Comparison of ENCODE assay signal across 8 cellular contexts in the genomic region with DNA sequence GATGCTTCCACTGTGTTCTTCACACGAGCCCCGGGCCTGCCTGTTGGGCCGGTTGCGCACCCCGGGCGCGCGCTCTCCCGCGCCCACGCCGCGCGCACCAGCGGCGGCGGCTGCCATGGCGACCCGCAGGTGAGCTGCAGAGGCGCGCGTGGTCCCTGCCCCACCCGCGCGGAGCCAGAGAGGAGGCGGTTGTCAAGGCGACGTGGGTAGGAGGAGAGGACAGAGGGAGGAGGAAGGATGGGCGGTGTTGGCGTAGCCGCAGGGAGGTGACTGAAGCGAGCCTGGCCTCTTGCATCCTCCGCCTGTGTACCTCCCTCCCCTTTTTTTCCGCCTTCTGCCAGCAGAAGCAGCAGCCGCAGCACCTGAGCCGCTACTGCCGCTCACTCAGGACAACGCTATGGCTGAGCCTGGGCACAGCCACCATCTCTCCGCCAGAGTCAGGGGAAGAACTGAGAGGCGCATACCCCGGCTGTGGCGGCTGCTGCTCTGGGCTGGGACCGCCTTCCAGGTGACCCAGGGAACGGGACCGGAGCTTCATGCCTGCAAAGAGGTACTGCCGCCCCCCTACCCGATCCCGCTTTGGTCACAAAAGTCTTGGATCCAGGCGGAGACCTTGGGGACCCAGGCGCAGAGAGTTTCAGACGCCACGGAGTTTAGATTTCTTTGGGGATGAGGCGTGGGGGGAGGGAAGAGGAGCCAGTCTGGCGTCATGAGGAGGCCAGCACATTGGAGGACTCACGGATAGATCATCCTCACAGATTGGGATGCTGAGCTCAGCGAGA. TPM values are rescaled to one million over a fixed set of nuclear protein-coding genes. Genes with fewer than 3 reads are reported as not detected.
DNase-seq lines count a peak whose midpoint lies in the region; ATAC-seq and TF ChIP-seq lines count a peak whose summit lies in the region.

A gene with protein sequence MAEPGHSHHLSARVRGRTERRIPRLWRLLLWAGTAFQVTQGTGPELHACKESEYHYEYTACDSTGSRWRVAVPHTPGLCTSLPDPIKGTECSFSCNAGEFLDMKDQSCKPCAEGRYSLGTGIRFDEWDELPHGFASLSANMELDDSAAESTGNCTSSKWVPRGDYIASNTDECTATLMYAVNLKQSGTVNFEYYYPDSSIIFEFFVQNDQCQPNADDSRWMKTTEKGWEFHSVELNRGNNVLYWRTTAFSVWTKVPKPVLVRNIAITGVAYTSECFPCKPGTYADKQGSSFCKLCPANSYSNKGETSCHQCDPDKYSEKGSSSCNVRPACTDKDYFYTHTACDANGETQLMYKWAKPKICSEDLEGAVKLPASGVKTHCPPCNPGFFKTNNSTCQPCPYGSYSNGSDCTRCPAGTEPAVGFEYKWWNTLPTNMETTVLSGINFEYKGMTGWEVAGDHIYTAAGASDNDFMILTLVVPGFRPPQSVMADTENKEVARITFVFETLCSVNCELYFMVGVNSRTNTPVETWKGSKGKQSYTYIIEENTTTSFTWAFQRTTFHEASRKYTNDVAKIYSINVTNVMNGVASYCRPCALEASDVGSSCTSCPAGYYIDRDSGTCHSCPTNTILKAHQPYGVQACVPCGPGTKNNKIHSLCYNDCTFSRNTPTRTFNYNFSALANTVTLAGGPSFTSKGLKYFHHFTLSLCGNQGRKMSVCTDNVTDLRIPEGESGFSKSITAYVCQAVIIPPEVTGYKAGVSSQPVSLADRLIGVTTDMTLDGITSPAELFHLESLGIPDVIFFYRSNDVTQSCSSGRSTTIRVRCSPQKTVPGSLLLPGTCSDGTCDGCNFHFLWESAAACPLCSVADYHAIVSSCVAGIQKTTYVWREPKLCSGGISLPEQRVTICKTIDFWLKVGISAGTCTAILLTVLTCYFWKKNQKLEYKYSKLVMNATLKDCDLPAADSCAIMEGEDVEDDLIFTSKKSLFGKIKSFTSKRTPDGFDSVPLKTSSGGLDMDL (plus strand): TSS at position 329 of the 782 bp plus-strand sequence. CDS start 69 bp downstream, at position 398.

- H3K4me3 ChIP-seq in GM12875 (ENCODE audit: low read depth, low read length): peak within 1 kb of the TSS; percentile 37

- TF ChIP-seq CTCF in GM12875 (IDR thresholded peaks at IDR 0.05; ENCODE audit: borderline replicate concordance, insufficient read depth, low read depth, low read length) (no peak), RWPE1 (conservative IDR thresholded peaks at IDR 0.05; ENCODE audit: low read depth) (no peak), type B pancreatic cell (conservative IDR thresholded peaks at IDR 0.05) (no peak)

- H3K4me1 Mint-ChIP-seq in activated naive CD4-positive, alpha-beta T cell treated with anti-CD3 and anti-CD28 coated beads, Interleukin-2, amount 10 ng/mL, durations not matched to agents 7 days and 5 days: peaks cover 27% of the 10 kb centered on the region
- H3K4me1 Mint-ChIP-seq in type B pancreatic cell (ENCODE audit: unreplicated experiment): peaks cover 10% of the 10 kb centered on the region

- no peaks in the 10 kb centered on the region for H3K36me3 Mint-ChIP-seq in activated naive CD4-positive, alpha-beta T cell treated with anti-CD3 and anti-CD28 coated beads, Interleukin-2, amount 10 ng/mL, durations not matched to agents 7 days and 5 days
- no peaks in the 10 kb centered on the region for H3K36me3 Mint-ChIP-seq in type B pancreatic cell

- H3K9me3 Mint-ChIP-seq in activated naive CD4-positive, alpha-beta T cell treated with anti-CD3 and anti-CD28 coated beads, Interleukin-2, amount 10 ng/mL, durations not matched to agents 7 days and 5 days: no peaks in the 10 kb centered on the region
- no peaks in the 10 kb centered on the region for H3K9me3 Mint-ChIP-seq in type B pancreatic cell

- peak within 1 kb of the TSS; percentile 70 for H3K4me3 Mint-ChIP-seq in activated naive CD4-positive, alpha-beta T cell treated with anti-CD3 and anti-CD28 coated beads, Interleukin-2, amount 10 ng/mL, durations not matched to agents 7 days and 5 days
- H3K4me3 Mint-ChIP-seq in type B pancreatic cell: peak within 1 kb of the TSS; percentile 83

- peak; percentile 42 for DNase-seq in RWPE1 (ENCODE audit: low spot score)
- DNase-seq in activated naive CD4-positive, alpha-beta T cell treated with anti-CD3 and anti-CD28 coated beads, Interleukin-2, amount 10 ng/mL, durations not matched to agents 7 days and 5 days: peak; percentile 92
- peak; percentile 88 for DNase-seq in cardiac septum (ENCODE audit: low spot score)
- DNase-seq in posterior vena cava (ENCODE audit: low spot score): peak; percentile 83
- DNase-seq in type B pancreatic cell (ENCODE audit: extremely low spot score, unreplicated experiment): peak; percentile 70
- DNase-seq in NOMO-1 treated with dmso at 0.1 percent for 144 hours (lab: John Stamatoyannopoulos, UW; ENCODE audit: unreplicated experiment): no peak

- ATAC-seq in HG03175 (IDR thresholded peaks at IDR 0.05; ENCODE audit: unreplicated experiment): peak; percentile 59

- CTCF ChIA-PET in RWPE1 (lab: Yijun Ruan, JAX): no interaction called here
- CTCF ChIA-PET in activated naive CD4-positive, alpha-beta T cell treated with anti-CD3 and anti-CD28 coated beads, Interleukin-2, amount 10 ng/mL, durations not matched to agents 7 days and 5 days (lab: Charles Lee): interaction anchor here (0.8 to 2.6 kb wide), 3 partner anchors 16 to 80 kb away, joined by 3 to 11 read pairs (median 4); no protein-coding TSS in a partner anchor

- H3K27me3 Mint-ChIP-seq in activated naive CD4-positive, alpha-beta T cell treated with anti-CD3 and anti-CD28 coated beads, Interleukin-2, amount 10 ng/mL, durations not matched to agents 7 days and 5 days: peaks cover 57% of the 10 kb centered on the region
- peaks cover 84% of the 10 kb centered on the region for H3K27me3 Mint-ChIP-seq in type B pancreatic cell

- peak within 1 kb of the TSS; percentile 74 for H3K27ac Mint-ChIP-seq in activated naive CD4-positive, alpha-beta T cell treated with anti-CD3 and anti-CD28 coated beads, Interleukin-2, amount 10 ng/mL, durations not matched to agents 7 days and 5 days
- H3K27ac Mint-ChIP-seq in type B pancreatic cell: peak within 1 kb of the TSS; percentile 63

- no peak within 1 kb of the TSS for H3K27ac ChIP-seq in RWPE1

- intact Hi-C loops in cardiac septum (cut with DNase I): loop anchor here (5.0 kb wide), 1 partner anchor 152 kb away; a partner anchor contains a TSS
- intact Hi-C loops in posterior vena cava (cut with DNase I): no loop called here

- POLR2A ChIA-PET in RWPE1 (lab: Yijun Ruan, JAX; ENCODE audit: low non-redundant PET): no interaction called here

RNA-seq across cellular contexts. Expression of the gene that starts here (rescaled TPM):
- 0.30 TPM for total RNA-seq in cardiac septum
- total RNA-seq in posterior vena cava: under 1 TPM; 0.38 to 0.56 TPM
- 25.6 and 27.4 TPM in 2 replicates for total RNA-seq in type B pancreatic cell (ENCODE audit: low replicate concordance)

Comparison
In these comparisons a context has a peak if more than half of its experiments do, and no peak if none do; other contexts are left out.
1. RNA of the gene that starts here (total RNA-seq): 25.6 to 27.4 TPM in type B pancreatic cell; 0.38 to 0.56 TPM in posterior vena cava and 0.30 TPM in cardiac septum (single experiment); every median in the first group is over 10 times any median in the second.
2. Peak in DNase-seq in cardiac septum; RNA of the gene not detected or under 1 TPM.
3. Peak in DNase-seq in posterior vena cava; RNA of the gene not detected or under 1 TPM.